In the genomic region with DNA sequence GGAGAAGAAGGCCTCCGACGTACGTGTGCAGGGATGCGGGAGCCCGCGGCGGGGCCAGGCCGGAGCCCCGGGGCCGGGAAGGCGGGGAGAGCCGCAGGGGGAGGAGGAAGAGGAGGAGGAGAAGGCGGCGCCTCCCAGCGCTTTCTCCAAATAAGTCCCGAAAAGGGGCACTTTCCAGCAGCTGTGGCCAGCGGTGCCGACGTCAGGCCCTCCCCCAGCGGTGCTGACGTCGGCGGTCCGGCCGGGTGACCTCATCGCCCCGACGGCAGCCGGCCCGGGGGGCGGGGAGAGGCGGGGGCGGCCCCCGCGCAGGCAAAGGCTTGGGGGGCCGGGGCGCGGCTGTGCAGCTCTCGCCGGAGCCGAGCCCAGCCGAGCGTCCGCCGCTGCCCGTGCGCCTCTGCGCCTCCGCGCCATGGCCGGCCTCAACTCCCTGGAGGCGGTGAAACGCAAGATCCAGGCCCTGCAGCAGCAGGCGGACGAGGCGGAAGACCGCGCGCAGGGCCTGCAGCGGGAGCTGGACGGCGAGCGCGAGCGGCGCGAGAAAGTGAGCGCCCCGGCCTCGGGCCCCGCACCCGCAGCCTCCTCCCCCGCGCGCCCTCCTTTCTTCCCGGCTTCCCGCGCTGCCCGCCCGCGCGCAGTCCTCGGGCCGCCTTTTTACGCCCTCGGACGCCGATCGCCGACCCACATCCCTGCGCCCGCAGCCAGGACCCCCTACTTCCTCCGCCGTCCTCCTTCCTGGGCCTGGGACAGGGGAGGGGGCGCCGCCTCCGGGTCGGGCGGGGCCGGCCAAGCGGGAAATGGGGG, we compare ENCODE assay signal across 2 cellular contexts.
TF ChIP-seq lines count a peak whose summit lies in the region.

A gene (plus strand): TSS at position 342 of the 804 bp plus-strand sequence. CDS start 71 bp downstream, at position 413.

TF ChIP-seq in GM23338, 12 proteins besides CTCF, POLR2A, EP300 and RAD21 (continued from another document):
- TF ChIP-seq, protein P1, sequence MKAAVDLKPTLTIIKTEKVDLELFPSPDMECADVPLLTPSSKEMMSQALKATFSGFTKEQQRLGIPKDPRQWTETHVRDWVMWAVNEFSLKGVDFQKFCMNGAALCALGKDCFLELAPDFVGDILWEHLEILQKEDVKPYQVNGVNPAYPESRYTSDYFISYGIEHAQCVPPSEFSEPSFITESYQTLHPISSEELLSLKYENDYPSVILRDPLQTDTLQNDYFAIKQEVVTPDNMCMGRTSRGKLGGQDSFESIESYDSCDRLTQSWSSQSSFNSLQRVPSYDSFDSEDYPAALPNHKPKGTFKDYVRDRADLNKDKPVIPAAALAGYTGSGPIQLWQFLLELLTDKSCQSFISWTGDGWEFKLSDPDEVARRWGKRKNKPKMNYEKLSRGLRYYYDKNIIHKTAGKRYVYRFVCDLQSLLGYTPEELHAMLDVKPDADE (IDR thresholded peaks at IDR 0.05): peak; percentile 17; the same call in 1 of the 2 replicates
- TF ChIP-seq ZNF331 (CRISPR knock-in tag; IDR thresholded peaks at IDR 0.05; ENCODE audit: low read depth): no peak

TF ChIP-seq in GM12878, 131 proteins besides CTCF, POLR2A, EP300 and RAD21 (continued from another document and continues in another):
- TF ChIP-seq, protein P2, sequence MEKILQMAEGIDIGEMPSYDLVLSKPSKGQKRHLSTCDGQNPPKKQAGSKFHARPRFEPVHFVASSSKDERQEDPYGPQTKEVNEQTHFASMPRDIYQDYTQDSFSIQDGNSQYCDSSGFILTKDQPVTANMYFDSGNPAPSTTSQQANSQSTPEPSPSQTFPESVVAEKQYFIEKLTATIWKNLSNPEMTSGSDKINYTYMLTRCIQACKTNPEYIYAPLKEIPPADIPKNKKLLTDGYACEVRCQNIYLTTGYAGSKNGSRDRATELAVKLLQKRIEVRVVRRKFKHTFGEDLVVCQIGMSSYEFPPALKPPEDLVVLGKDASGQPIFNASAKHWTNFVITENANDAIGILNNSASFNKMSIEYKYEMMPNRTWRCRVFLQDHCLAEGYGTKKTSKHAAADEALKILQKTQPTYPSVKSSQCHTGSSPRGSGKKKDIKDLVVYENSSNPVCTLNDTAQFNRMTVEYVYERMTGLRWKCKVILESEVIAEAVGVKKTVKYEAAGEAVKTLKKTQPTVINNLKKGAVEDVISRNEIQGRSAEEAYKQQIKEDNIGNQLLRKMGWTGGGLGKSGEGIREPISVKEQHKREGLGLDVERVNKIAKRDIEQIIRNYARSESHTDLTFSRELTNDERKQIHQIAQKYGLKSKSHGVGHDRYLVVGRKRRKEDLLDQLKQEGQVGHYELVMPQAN (conservative IDR thresholded peaks at IDR 0.05): peak; percentile 84
- no peak for TF ChIP-seq CBFB (IDR thresholded peaks at IDR 0.05; ENCODE audit: low read depth)
- peak; percentile 72 for TF ChIP-seq HDAC6 (IDR thresholded peaks at IDR 0.05; ENCODE audit: unreplicated experiment)
- peak; percentile 13 to 76; a peak in 3 of 4 replicates for TF ChIP-seq BHLHE40 (IDR thresholded peaks at IDR 0.05; ENCODE audit: borderline replicate concordance in 1 of 2, low read depth in 2 of 2, low read length in 1 of 2)
- TF ChIP-seq, protein P3, sequence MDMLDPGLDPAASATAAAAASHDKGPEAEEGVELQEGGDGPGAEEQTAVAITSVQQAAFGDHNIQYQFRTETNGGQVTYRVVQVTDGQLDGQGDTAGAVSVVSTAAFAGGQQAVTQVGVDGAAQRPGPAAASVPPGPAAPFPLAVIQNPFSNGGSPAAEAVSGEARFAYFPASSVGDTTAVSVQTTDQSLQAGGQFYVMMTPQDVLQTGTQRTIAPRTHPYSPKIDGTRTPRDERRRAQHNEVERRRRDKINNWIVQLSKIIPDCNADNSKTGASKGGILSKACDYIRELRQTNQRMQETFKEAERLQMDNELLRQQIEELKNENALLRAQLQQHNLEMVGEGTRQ (IDR thresholded peaks at IDR 0.05; ENCODE audit: borderline replicate concordance, low read depth, low read length): no peak
- no peak for TF ChIP-seq FOXK2 (IDR thresholded peaks at IDR 0.05)
- TF ChIP-seq SREBF1 (IDR thresholded peaks at IDR 0.05; ENCODE audit: low read length): no peak
- TF ChIP-seq, protein P4, sequence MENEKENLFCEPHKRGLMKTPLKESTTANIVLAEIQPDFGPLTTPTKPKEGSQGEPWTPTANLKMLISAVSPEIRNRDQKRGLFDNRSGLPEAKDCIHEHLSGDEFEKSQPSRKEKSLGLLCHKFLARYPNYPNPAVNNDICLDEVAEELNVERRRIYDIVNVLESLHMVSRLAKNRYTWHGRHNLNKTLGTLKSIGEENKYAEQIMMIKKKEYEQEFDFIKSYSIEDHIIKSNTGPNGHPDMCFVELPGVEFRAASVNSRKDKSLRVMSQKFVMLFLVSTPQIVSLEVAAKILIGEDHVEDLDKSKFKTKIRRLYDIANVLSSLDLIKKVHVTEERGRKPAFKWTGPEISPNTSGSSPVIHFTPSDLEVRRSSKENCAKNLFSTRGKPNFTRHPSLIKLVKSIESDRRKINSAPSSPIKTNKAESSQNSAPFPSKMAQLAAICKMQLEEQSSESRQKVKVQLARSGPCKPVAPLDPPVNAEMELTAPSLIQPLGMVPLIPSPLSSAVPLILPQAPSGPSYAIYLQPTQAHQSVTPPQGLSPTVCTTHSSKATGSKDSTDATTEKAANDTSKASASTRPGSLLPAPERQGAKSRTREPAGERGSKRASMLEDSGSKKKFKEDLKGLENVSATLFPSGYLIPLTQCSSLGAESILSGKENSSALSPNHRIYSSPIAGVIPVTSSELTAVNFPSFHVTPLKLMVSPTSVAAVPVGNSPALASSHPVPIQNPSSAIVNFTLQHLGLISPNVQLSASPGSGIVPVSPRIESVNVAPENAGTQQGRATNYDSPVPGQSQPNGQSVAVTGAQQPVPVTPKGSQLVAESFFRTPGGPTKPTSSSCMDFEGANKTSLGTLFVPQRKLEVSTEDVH (IDR thresholded peaks at IDR 0.05; ENCODE audit: low read depth, partially characterized antibody): no peak
- TF ChIP-seq POLR2AphosphoS2 (IDR thresholded peaks at IDR 0.05; ENCODE audit: low read depth, low read length): peak; percentile 96
- TF ChIP-seq, protein P5, sequence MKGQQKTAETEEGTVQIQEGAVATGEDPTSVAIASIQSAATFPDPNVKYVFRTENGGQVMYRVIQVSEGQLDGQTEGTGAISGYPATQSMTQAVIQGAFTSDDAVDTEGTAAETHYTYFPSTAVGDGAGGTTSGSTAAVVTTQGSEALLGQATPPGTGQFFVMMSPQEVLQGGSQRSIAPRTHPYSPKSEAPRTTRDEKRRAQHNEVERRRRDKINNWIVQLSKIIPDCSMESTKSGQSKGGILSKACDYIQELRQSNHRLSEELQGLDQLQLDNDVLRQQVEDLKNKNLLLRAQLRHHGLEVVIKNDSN (IDR thresholded peaks at IDR 0.05; ENCODE audit: borderline replicate concordance, extremely low read length, insufficient read depth, low read depth, low read length): no peak
- TF ChIP-seq LARP7 (IDR thresholded peaks at IDR 0.05): peak; percentile 100
- TF ChIP-seq SMC3 (IDR thresholded peaks at IDR 0.05; ENCODE audit: borderline replicate concordance, low read length): no peak
- TF ChIP-seq BMI1 (IDR thresholded peaks at IDR 0.05; ENCODE audit: borderline replicate concordance): no peak
- TF ChIP-seq, protein P6, sequence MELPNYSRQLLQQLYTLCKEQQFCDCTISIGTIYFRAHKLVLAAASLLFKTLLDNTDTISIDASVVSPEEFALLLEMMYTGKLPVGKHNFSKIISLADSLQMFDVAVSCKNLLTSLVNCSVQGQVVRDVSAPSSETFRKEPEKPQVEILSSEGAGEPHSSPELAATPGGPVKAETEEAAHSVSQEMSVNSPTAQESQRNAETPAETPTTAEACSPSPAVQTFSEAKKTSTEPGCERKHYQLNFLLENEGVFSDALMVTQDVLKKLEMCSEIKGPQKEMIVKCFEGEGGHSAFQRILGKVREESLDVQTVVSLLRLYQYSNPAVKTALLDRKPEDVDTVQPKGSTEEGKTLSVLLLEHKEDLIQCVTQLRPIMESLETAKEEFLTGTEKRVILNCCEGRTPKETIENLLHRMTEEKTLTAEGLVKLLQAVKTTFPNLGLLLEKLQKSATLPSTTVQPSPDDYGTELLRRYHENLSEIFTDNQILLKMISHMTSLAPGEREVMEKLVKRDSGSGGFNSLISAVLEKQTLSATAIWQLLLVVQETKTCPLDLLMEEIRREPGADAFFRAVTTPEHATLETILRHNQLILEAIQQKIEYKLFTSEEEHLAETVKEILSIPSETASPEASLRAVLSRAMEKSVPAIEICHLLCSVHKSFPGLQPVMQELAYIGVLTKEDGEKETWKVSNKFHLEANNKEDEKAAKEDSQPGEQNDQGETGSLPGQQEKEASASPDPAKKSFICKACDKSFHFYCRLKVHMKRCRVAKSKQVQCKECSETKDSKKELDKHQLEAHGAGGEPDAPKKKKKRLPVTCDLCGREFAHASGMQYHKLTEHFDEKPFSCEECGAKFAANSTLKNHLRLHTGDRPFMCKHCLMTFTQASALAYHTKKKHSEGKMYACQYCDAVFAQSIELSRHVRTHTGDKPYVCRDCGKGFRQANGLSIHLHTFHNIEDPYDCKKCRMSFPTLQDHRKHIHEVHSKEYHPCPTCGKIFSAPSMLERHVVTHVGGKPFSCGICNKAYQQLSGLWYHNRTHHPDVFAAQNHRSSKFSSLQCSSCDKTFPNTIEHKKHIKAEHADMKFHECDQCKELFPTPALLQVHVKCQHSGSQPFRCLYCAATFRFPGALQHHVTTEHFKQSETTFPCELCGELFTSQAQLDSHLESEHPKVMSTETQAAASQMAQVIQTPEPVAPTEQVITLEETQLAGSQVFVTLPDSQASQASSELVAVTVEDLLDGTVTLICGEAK (IDR thresholded peaks at IDR 0.05; ENCODE audit: borderline replicate concordance): no peak
- no peak for TF ChIP-seq IRF4 (IDR thresholded peaks at IDR 0.05; ENCODE audit: low read depth, low read length)
- TF ChIP-seq, protein P7, sequence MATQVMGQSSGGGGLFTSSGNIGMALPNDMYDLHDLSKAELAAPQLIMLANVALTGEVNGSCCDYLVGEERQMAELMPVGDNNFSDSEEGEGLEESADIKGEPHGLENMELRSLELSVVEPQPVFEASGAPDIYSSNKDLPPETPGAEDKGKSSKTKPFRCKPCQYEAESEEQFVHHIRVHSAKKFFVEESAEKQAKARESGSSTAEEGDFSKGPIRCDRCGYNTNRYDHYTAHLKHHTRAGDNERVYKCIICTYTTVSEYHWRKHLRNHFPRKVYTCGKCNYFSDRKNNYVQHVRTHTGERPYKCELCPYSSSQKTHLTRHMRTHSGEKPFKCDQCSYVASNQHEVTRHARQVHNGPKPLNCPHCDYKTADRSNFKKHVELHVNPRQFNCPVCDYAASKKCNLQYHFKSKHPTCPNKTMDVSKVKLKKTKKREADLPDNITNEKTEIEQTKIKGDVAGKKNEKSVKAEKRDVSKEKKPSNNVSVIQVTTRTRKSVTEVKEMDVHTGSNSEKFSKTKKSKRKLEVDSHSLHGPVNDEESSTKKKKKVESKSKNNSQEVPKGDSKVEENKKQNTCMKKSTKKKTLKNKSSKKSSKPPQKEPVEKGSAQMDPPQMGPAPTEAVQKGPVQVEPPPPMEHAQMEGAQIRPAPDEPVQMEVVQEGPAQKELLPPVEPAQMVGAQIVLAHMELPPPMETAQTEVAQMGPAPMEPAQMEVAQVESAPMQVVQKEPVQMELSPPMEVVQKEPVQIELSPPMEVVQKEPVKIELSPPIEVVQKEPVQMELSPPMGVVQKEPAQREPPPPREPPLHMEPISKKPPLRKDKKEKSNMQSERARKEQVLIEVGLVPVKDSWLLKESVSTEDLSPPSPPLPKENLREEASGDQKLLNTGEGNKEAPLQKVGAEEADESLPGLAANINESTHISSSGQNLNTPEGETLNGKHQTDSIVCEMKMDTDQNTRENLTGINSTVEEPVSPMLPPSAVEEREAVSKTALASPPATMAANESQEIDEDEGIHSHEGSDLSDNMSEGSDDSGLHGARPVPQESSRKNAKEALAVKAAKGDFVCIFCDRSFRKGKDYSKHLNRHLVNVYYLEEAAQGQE (IDR thresholded peaks at IDR 0.05; ENCODE audit: low read depth, low read length): no peak
- no peak for TF ChIP-seq SMAD1 (IDR thresholded peaks at IDR 0.05; ENCODE audit: low read depth, partially characterized antibody)
- peak; percentile 91 for TF ChIP-seq CREM (IDR thresholded peaks at IDR 0.05; ENCODE audit: low read depth)
- TF ChIP-seq RFX5 (IDR thresholded peaks at IDR 0.05; ENCODE audit: low read depth, low read length): no peak
- TF ChIP-seq CHD1 (IDR thresholded peaks at IDR 0.05; ENCODE audit: low read depth, low read length): 0 out of 2 replicates have a peak, but pooled peaks have one; percentile 2
- no peak for TF ChIP-seq NRF1 (conservative IDR thresholded peaks at IDR 0.05; ENCODE audit: low read depth, low read length)
- no peak for TF ChIP-seq MTA2 (IDR thresholded peaks at IDR 0.05; ENCODE audit: low read depth)
- TF ChIP-seq POLR2AphosphoS5 (IDR thresholded peaks at IDR 0.05; ENCODE audit: low read length): peak; percentile 97
- TF ChIP-seq EZH2 (IDR thresholded peaks at IDR 0.05; ENCODE audit: borderline replicate concordance, control insufficient read depth, low read depth, low read length): no peak
- TF ChIP-seq SIN3A (IDR thresholded peaks at IDR 0.05; ENCODE audit: low read depth, low read length): no peak; the same call in 1 of the 2 replicates
- TF ChIP-seq, protein P8, sequence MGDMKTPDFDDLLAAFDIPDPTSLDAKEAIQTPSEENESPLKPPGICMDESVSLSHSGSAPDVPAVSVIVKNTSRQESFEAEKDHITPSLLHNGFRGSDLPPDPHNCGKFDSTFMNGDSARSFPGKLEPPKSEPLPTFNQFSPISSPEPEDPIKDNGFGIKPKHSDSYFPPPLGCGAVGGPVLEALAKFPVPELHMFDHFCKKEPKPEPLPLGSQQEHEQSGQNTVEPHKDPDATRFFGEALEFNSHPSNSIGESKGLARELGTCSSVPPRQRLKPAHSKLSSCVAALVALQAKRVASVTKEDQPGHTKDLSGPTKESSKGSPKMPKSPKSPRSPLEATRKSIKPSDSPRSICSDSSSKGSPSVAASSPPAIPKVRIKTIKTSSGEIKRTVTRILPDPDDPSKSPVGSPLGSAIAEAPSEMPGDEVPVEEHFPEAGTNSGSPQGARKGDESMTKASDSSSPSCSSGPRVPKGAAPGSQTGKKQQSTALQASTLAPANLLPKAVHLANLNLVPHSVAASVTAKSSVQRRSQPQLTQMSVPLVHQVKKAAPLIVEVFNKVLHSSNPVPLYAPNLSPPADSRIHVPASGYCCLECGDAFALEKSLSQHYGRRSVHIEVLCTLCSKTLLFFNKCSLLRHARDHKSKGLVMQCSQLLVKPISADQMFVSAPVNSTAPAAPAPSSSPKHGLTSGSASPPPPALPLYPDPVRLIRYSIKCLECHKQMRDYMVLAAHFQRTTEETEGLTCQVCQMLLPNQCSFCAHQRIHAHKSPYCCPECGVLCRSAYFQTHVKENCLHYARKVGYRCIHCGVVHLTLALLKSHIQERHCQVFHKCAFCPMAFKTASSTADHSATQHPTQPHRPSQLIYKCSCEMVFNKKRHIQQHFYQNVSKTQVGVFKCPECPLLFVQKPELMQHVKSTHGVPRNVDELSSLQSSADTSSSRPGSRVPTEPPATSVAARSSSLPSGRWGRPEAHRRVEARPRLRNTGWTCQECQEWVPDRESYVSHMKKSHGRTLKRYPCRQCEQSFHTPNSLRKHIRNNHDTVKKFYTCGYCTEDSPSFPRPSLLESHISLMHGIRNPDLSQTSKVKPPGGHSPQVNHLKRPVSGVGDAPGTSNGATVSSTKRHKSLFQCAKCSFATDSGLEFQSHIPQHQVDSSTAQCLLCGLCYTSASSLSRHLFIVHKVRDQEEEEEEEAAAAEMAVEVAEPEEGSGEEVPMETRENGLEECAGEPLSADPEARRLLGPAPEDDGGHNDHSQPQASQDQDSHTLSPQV (IDR thresholded peaks at IDR 0.05): no peak; the same call in 1 of the 2 replicates
- TF ChIP-seq RAD51 (IDR thresholded peaks at IDR 0.05): no peak
- TF ChIP-seq MEF2A (IDR thresholded peaks at IDR 0.05; ENCODE audit: insufficient read depth, low read depth, low read length): peak; percentile 35; the same call in 1 of the 2 replicates
- TF ChIP-seq ATF7 (IDR thresholded peaks at IDR 0.05; ENCODE audit: low read depth): peak; percentile 76
- peak; percentile 49; the same call in 1 of the 2 replicates for TF ChIP-seq RB1 (IDR thresholded peaks at IDR 0.05; ENCODE audit: borderline replicate concordance)
- TF ChIP-seq NBN (IDR thresholded peaks at IDR 0.05): peak; percentile 32; the same call in 1 of the 2 replicates
- TF ChIP-seq TCF3 (IDR thresholded peaks at IDR 0.05; ENCODE audit: borderline replicate concordance, insufficient read depth, low read depth, low read length): peak; percentile 83; the same call in 1 of the 2 replicates
